Comparison of ENCODE assay signal across 8 cellular contexts in the genomic region with DNA sequence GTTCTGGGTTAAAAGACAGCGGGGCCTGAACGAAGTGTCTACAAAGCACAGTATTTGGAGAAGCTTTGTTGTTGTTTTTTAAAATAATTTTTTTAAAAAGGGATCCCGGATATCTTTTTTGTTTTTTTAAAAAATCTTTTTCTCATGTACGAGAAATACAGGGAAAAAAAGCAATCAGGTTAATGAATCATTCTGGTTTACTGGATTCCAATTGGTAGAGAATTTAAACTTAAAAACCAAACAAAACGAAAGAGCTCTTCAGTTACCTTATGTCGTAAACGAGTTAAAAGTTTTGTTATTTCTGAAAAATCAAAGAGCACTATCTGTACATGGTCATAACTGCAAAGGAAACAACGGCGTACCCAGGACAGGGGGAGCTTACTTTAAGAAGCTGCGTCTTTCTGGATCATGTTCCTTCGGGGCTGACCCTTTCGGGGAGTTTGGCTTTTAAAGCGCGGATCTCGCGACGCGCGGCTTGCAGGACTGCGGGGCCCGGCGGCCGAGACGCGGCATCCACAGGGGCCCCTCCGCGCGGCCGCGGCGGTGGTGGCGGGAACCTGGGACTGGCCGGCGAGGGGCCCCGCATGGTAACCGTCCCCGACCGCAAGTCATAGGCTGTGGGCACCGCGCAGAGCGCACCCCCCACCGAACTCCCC. TPM values are rescaled to one million over a fixed set of nuclear protein-coding genes. Genes with fewer than 3 reads are reported as not detected.
DNase-seq lines count a peak whose midpoint lies in the region; ATAC-seq and TF ChIP-seq lines count a peak whose summit lies in the region.

No MANE protein-coding gene starts in this region.

- peaks cover 84% of the 10 kb centered on the region for H3K27me3 Mint-ChIP-seq in activated CD4-positive, alpha-beta T cell treated with anti-CD3 and anti-CD28 coated beads, Interleukin-2, amount 10 ng/mL, durations not matched to agents 24 days and 14 days
- H3K27me3 Mint-ChIP-seq in central memory CD8-positive, alpha-beta T cell = peaks cover 97% of the 10 kb centered on the region
- H3K27me3 Mint-ChIP-seq in stimulated activated naive CD8-positive, alpha-beta T cell treated with anti-CD3 and anti-CD28 coated beads, Interleukin-15, Interleukin-2, amounts not matched to agents 100 ng/mL and 50 ng/mL, for 24 hours = peaks cover 80% of the 10 kb centered on the region

- H3K9me3 Mint-ChIP-seq in activated CD4-positive, alpha-beta T cell treated with anti-CD3 and anti-CD28 coated beads, Interleukin-2, amount 10 ng/mL, durations not matched to agents 24 days and 14 days = no peaks in the 10 kb centered on the region
- H3K9me3 Mint-ChIP-seq in central memory CD8-positive, alpha-beta T cell = no peaks in the 10 kb centered on the region
- H3K9me3 Mint-ChIP-seq in stimulated activated naive CD8-positive, alpha-beta T cell treated with anti-CD3 and anti-CD28 coated beads, Interleukin-15, Interleukin-2, amounts not matched to agents 100 ng/mL and 50 ng/mL, for 24 hours = no peaks in the 10 kb centered on the region

- H3K36me3 Mint-ChIP-seq in activated CD4-positive, alpha-beta T cell treated with anti-CD3 and anti-CD28 coated beads, Interleukin-2, amount 10 ng/mL, durations not matched to agents 24 days and 14 days (ENCODE audit: low read depth) = no peaks in the 10 kb centered on the region
- peaks cover 3% of the 10 kb centered on the region for H3K36me3 Mint-ChIP-seq in central memory CD8-positive, alpha-beta T cell (ENCODE audit: insufficient read depth)
- H3K36me3 Mint-ChIP-seq in stimulated activated naive CD8-positive, alpha-beta T cell treated with anti-CD3 and anti-CD28 coated beads, Interleukin-15, Interleukin-2, amounts not matched to agents 100 ng/mL and 50 ng/mL, for 24 hours (ENCODE audit: low read depth) = no peaks in the 10 kb centered on the region

- peak overlapping the region; percentile 35 for H3K4me3 ChIP-seq in NB4 (ENCODE audit: low read depth, low read length)

- peaks cover 5% of the 10 kb centered on the region for H3K4me1 Mint-ChIP-seq in activated CD4-positive, alpha-beta T cell treated with anti-CD3 and anti-CD28 coated beads, Interleukin-2, amount 10 ng/mL, durations not matched to agents 24 days and 14 days
- no peaks in the 10 kb centered on the region for H3K4me1 Mint-ChIP-seq in central memory CD8-positive, alpha-beta T cell
- peaks cover 8% of the 10 kb centered on the region for H3K4me1 Mint-ChIP-seq in stimulated activated naive CD8-positive, alpha-beta T cell treated with anti-CD3 and anti-CD28 coated beads, Interleukin-15, Interleukin-2, amounts not matched to agents 100 ng/mL and 50 ng/mL, for 24 hours (ENCODE audit: low read depth)

- no peak overlapping the region for H3K27ac Mint-ChIP-seq in activated CD4-positive, alpha-beta T cell treated with anti-CD3 and anti-CD28 coated beads, Interleukin-2, amount 10 ng/mL, durations not matched to agents 24 days and 14 days
- no peak overlapping the region for H3K27ac Mint-ChIP-seq in central memory CD8-positive, alpha-beta T cell (ENCODE audit: low read depth)
- H3K27ac Mint-ChIP-seq in stimulated activated naive CD8-positive, alpha-beta T cell treated with anti-CD3 and anti-CD28 coated beads, Interleukin-15, Interleukin-2, amounts not matched to agents 100 ng/mL and 50 ng/mL, for 24 hours = no peak overlapping the region

- TF ChIP-seq CTCF in NB4 (IDR thresholded peaks at IDR 0.05; ENCODE audit: low read depth, low read length) = no peak

- DNase-seq in activated CD4-positive, alpha-beta T cell treated with anti-CD3 and anti-CD28 coated beads, Interleukin-2, amount 10 ng/mL, durations not matched to agents 24 days and 14 days = peak; percentile 67
- DNase-seq in activated CD4-positive, alpha-beta T cell treated with anti-CD3 and anti-CD28 coated beads, Interleukin-2, amount 50 U/mL, for 4 hours = no peak
- DNase-seq in NB4 (ENCODE audit: low read depth) (peak; percentile 12), kidney tubule cell (ENCODE audit: low spot score) (peak; percentile 18), putamen (ENCODE audit: low spot score) (no peak)
- DNase-seq in central memory CD8-positive, alpha-beta T cell (ENCODE audit: low spot score in 2 of 2) = no peak
- no peak for DNase-seq in stimulated activated CD4-positive, alpha-beta T cell treated with anti-CD3 and anti-CD28 coated beads, Interleukin-2, amount 100 ng/mL, for 48 hours

- no peak for TF ChIP-seq POLR2A in NB4 (IDR thresholded peaks at IDR 0.05; ENCODE audit: extremely low read depth, insufficient read length)

- H3K4me3 Mint-ChIP-seq in activated CD4-positive, alpha-beta T cell treated with anti-CD3 and anti-CD28 coated beads, Interleukin-2, amount 10 ng/mL, durations not matched to agents 24 days and 14 days = peak overlapping the region; percentile 77
- peak overlapping the region; percentile 77 for H3K4me3 Mint-ChIP-seq in central memory CD8-positive, alpha-beta T cell
- peak overlapping the region; percentile 76 for H3K4me3 Mint-ChIP-seq in stimulated activated naive CD8-positive, alpha-beta T cell treated with anti-CD3 and anti-CD28 coated beads, Interleukin-15, Interleukin-2, amounts not matched to agents 100 ng/mL and 50 ng/mL, for 24 hours

- ATAC-seq in central memory CD8-positive, alpha-beta T cell (replicated peaks; ENCODE audit: extremely low read depth, poor library complexity, severe bottlenecking) = peak; percentile 27

- intact Hi-C loops in activated CD4-positive, alpha-beta T cell treated with anti-CD3 and anti-CD28 coated beads, Interleukin-2, amount 10 ng/mL, durations not matched to agents 24 days and 14 days (cut with micrococcal nuclease) = no loop called here

RNA-seq across cellular contexts. Expression of a gene that starts 0.9 kb away (rescaled TPM):
- not detected in 2 replicates for total RNA-seq in activated CD4-positive, alpha-beta T cell treated with anti-CD3 and anti-CD28 coated beads, Interleukin-2, amount 10 ng/mL, durations not matched to agents 24 days and 14 days

Comparison
In these comparisons a context has a peak if more than half of its experiments do, and no peak if none do; other contexts are left out.
1. DNase-seq: peak in activated CD4-positive, alpha-beta T cell treated with anti-CD3 and anti-CD28 coated beads, Interleukin-2, amount 10 ng/mL, durations not matched to agents 24 days and 14 days (single experiment), NB4 (single experiment) and kidney tubule cell (single experiment); none in activated CD4-positive, alpha-beta T cell treated with anti-CD3 and anti-CD28 coated beads, Interleukin-2, amount 50 U/mL, for 4 hours (0 of 2), central memory CD8-positive, alpha-beta T cell (0 of 2), stimulated activated CD4-positive, alpha-beta T cell treated with anti-CD3 and anti-CD28 coated beads, Interleukin-2, amount 100 ng/mL, for 48 hours (0 of 2) and putamen (single experiment).
2. Peak in every context shown above with its lines, with median percentiles within 50 percentile points of each other: H3K4me3 Mint-ChIP-seq.